Comparison of ENCODE assay signal across 1 cellular context in the genomic region with DNA sequence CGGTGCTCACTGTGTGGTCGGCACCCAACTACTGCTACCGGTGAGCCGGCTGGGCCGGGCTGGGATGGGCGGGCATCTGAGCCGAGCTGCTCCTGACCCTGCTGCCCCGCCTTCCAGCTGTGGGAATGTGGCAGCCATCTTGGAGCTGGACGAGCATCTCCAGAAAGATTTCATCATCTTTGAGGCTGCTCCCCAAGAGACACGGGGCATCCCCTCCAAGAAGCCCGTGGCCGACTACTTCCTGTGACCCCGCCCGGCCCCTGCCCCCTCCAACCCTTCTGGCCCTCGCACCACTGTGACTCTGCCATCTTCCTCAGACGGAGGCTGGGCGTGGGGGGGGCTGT.
TF ChIP-seq lines count a peak whose summit lies in the region.

No MANE protein-coding gene starts in this region.

TF ChIP-seq in endothelial cell of umbilical vein, 7 proteins besides CTCF, POLR2A, EP300 and RAD21:
- TF ChIP-seq GATA2 (IDR thresholded peaks at IDR 0.05; ENCODE audit: insufficient read depth, insufficient read length, low read depth, low read length) (no peak), FOS (IDR thresholded peaks at IDR 0.05; ENCODE audit: borderline replicate concordance, insufficient read depth, low read length) (no peak), MAX (IDR thresholded peaks at IDR 0.05; ENCODE audit: insufficient read depth, insufficient read length) (no peak), POLR2AphosphoS5 (IDR thresholded peaks at IDR 0.05; ENCODE audit: insufficient read depth, low read depth, low read length) (no peak), MYC (IDR thresholded peaks at IDR 0.05; ENCODE audit: low read depth, low read length) (no peak), EZH2 (IDR thresholded peaks at IDR 0.05; ENCODE audit: borderline replicate concordance, low read depth, low read length, severe bottlenecking) (no peak), JUN (IDR thresholded peaks at IDR 0.05; ENCODE audit: borderline replicate concordance, insufficient read depth, insufficient read length, low read depth) (no peak)
